Comparison of ENCODE assay signal across 24 cellular contexts in genomic region chr13:111448504-111448903, GRCh38.
DNase-seq lines count a peak whose midpoint lies in the region; ATAC-seq and TF ChIP-seq lines count a peak whose summit lies in the region.
"Had no signal": no experiment of that assay in that cellular context is flagged by ENCODE, and none has a peak within 500 bp of the region (broad histone marks: within the 10 kb centered on the region; RNA-seq: fewer than 3 reads in every experiment).

No MANE protein-coding gene starts in this region.

- intact Hi-C loops in IMR-90 (cut with micrococcal nuclease): no loop called here
- intact Hi-C loops in activated CD4-positive, alpha-beta memory T cell treated with anti-CD3 and anti-CD28 coated beads for 36 hours (cut with micrococcal nuclease): no loop called here

- H2BK120ac ChIP-seq in IMR-90 (ENCODE audit: low read depth, low read length): no peak overlapping the region
- no peak overlapping the region for H2BK120ac ChIP-seq in neuronal stem cell (ENCODE audit: low read depth, low read length)

- POLR2A ChIA-PET in HEK293 (lab: Yijun Ruan, JAX) (no interaction called here), IMR-90 (lab: Charles Lee; ENCODE audit: unreplicated experiment) (no interaction called here)
- POLR2A ChIA-PET in activated CD4-positive, alpha-beta memory T cell treated with anti-CD3 and anti-CD28 coated beads for 36 hours (lab: Charles Lee): no interaction called here

- in situ Hi-C loops in IMR-90 (cut with MboI; ENCODE audit: low sequenced_read_pairs): no loop called here

- no peak overlapping the region for H2AK5ac ChIP-seq in IMR-90 (ENCODE audit: low read depth, low read length)
- H2AK5ac ChIP-seq in neuronal stem cell (ENCODE audit: low read depth, low read length): peak overlapping the region; percentile 37

- H3K27me3 ChIP-seq in IMR-90 (ENCODE audit: control insufficient read depth, insufficient read depth, low read length): no peaks in the 10 kb centered on the region
- H3K27me3 ChIP-seq in neuronal stem cell (ENCODE audit: control insufficient read depth in 3 of 3, insufficient read depth in 3 of 3, low read depth in 1 of 3, low read length in 3 of 3): peaks cover 0 to 9% (median 0%) of the 10 kb centered on the region in 3 experiments
- H3K27me3 ChIP-seq in tibial nerve: no peaks in the 10 kb centered on the region
- H3K27me3 ChIP-seq: BLaER1 had no signal

- H2BK15ac ChIP-seq in IMR-90 (ENCODE audit: low read depth, low read length): no peak overlapping the region
- H2BK15ac ChIP-seq in neuronal stem cell (ENCODE audit: low read length): no peak overlapping the region

- no peak overlapping the region for H2BK5ac ChIP-seq in IMR-90 (ENCODE audit: low read depth, low read length, poor library complexity, severe bottlenecking)
- no peak overlapping the region for H2BK5ac ChIP-seq in neuronal stem cell (ENCODE audit: low read length)

- H3K14ac ChIP-seq in IMR-90 (replicated peaks; ENCODE audit: low read depth, low read length) (no peak overlapping the region), neuronal stem cell (ENCODE audit: low read length) (no peak overlapping the region)

- no peaks in the 10 kb centered on the region for H3K4me1 Mint-ChIP-seq in activated CD4-positive, alpha-beta memory T cell treated with anti-CD3 and anti-CD28 coated beads for 36 hours (ENCODE audit: low read depth)
- H3K4me1 Mint-ChIP-seq: CD14-positive monocyte; CD4-positive, alpha-beta memory T cell had no signal

- H4K20me1 ChIP-seq in IMR-90 (ENCODE audit: insufficient read depth, low read length): no peaks in the 10 kb centered on the region
- H4K20me1 ChIP-seq: BLaER1 had no signal

- no peak overlapping the region for H3K4me2 ChIP-seq in IMR-90 (ENCODE audit: low read depth, low read length)
- H3K4me2 ChIP-seq in neuronal stem cell (ENCODE audit: insufficient read depth, low read length, poor library complexity, severe bottlenecking): no peak overlapping the region
- H3K4me2 ChIP-seq: BLaER1 had no signal

- H3K36me3 Mint-ChIP-seq in activated CD4-positive, alpha-beta memory T cell treated with anti-CD3 and anti-CD28 coated beads for 36 hours: no peaks in the 10 kb centered on the region
- H3K36me3 Mint-ChIP-seq: CD14-positive monocyte; CD4-positive, CD25-positive, alpha-beta regulatory T cell; CD8-positive, alpha-beta memory T cell had no signal

- H2AFZ ChIP-seq in IMR-90 (replicated peaks; ENCODE audit: low read length, poor library complexity) (peak overlapping the region; percentile 37), neuronal stem cell (ENCODE audit: low read length) (no peak overlapping the region)

- no peak overlapping the region for H3K27ac ChIP-seq in HEK293 (ENCODE audit: extremely low read depth, low read depth, low read length)
- no peak overlapping the region for H3K27ac ChIP-seq in IMR-90 (ENCODE audit: insufficient read depth, low read length)
- H3K27ac ChIP-seq in neuronal stem cell (replicated peaks; ENCODE audit: low read length): no peak overlapping the region
- H3K27ac ChIP-seq in tibial nerve: peak overlapping the region in 3 of 4 donors; percentile 28 to 88 (median 83)
- H3K27ac ChIP-seq: BLaER1 had no signal

- H3K27me3 Mint-ChIP-seq in activated CD4-positive, alpha-beta memory T cell treated with anti-CD3 and anti-CD28 coated beads for 36 hours: peaks cover 19% of the 10 kb centered on the region

- TF ChIP-seq POLR2A in IMR-90 (IDR thresholded peaks at IDR 0.05; ENCODE audit: low read depth, low read length) (no peak), tibial nerve (IDR thresholded peaks at IDR 0.05) (no peak)

- no peak overlapping the region for H3K4me3 Mint-ChIP-seq in activated CD4-positive, alpha-beta memory T cell treated with anti-CD3 and anti-CD28 coated beads for 36 hours
- H3K4me3 Mint-ChIP-seq: CD14-positive monocyte; CD4-positive, alpha-beta memory T cell; CD4-positive, CD25-positive, alpha-beta regulatory T cell; CD8-positive, alpha-beta memory T cell had no signal

- no peaks in the 10 kb centered on the region for H3K9me3 ChIP-seq in HEK293 (ENCODE audit: control insufficient read depth, insufficient read depth, low read depth, low read length)
- peaks cover 6% of the 10 kb centered on the region for H3K9me3 ChIP-seq in IMR-90 (ENCODE audit: control insufficient read depth, insufficient read depth, low read length)
- peaks cover 0 to 2% of the 10 kb centered on the region in 2 donors for H3K9me3 ChIP-seq in neuronal stem cell (replicated peaks in 1 of 2; ENCODE audit: control insufficient read depth in 2 of 2, insufficient read depth in 1 of 2, low read depth in 1 of 2, low read length in 2 of 2)
- peaks cover 0 to 13% (median 3%) of the 10 kb centered on the region in 4 donors for H3K9me3 ChIP-seq in tibial nerve
- H3K9me3 ChIP-seq: BE2C had no signal

- no peak for ATAC-seq in IMR-90 (ENCODE audit: low read depth)
- no peak for ATAC-seq in left lobe of liver
- ATAC-seq: GM12878 had no signal

- no peak overlapping the region for H4K91ac ChIP-seq in IMR-90 (ENCODE audit: insufficient read depth, low read depth, low read length)
- no peak overlapping the region for H4K91ac ChIP-seq in neuronal stem cell (ENCODE audit: low read depth, low read length, poor library complexity)

- H3K18ac ChIP-seq in IMR-90 (ENCODE audit: low read depth, low read length) (no peak overlapping the region), neuronal stem cell (ENCODE audit: low read length) (no peak overlapping the region)

- H2BK12ac ChIP-seq in neuronal stem cell (ENCODE audit: low read length): no peak overlapping the region

- H2BK20ac ChIP-seq in IMR-90 (ENCODE audit: low read depth, low read length): no peak overlapping the region

- no peak overlapping the region for H3K4ac ChIP-seq in IMR-90 (ENCODE audit: low read depth, low read length)
- H3K4ac ChIP-seq in neuronal stem cell (ENCODE audit: low read length): no peak overlapping the region

- H3K4me1 ChIP-seq in HEK293 (ENCODE audit: control insufficient read depth, insufficient read depth, low read length): no peaks in the 10 kb centered on the region
- H3K4me1 ChIP-seq in IMR-90 (ENCODE audit: control insufficient read depth, insufficient read depth, low read length): no peaks in the 10 kb centered on the region
- H3K4me1 ChIP-seq in neuronal stem cell (ENCODE audit: control insufficient read depth in 2 of 2, insufficient read depth in 1 of 2, low read depth in 1 of 2, low read length in 2 of 2): peaks cover 3 to 4% of the 10 kb centered on the region in 2 donors
- H3K4me1 ChIP-seq in tibial nerve: peaks cover 0 to 24% (median 0%) of the 10 kb centered on the region in 4 donors
- H3K4me1 ChIP-seq: BE2C, BLaER1 had no signal

- DNase-seq in IMR-90: no peak
- no peak for DNase-seq in neuronal stem cell (ENCODE audit: low spot score)
- DNase-seq in tibial nerve (ENCODE audit: low spot score in 2 of 2): no peak
- DNase-seq in activated CD4-positive, alpha-beta memory T cell treated with anti-CD3 and anti-CD28 coated beads for 36 hours: no peak
- no peak for DNase-seq in left lobe of liver (ENCODE audit: low spot score)
- no peak for DNase-seq in globus pallidus (ENCODE audit: low spot score)
- DNase-seq: 8988T; ACHN; BE2C; CD4-positive, alpha-beta memory T cell; CD4-positive, CD25-positive, alpha-beta regulatory T cell; CD8-positive, alpha-beta memory T cell; COR-L47; DMS 273 treated with DMSO at 0.1 percent for 48 hours; DMS153; DMS53; DMS79; DND-41; EL; GDM1 had no signal

- dilution Hi-C loops in IMR-90 (cut with HindIII; ENCODE audit: low sequenced_read_pairs, unreplicated experiment): no loop called here

- peak overlapping the region; percentile 22 for H2AK9ac ChIP-seq in IMR-90 (replicated peaks; ENCODE audit: low read depth, low read length, poor library complexity)

- no peak overlapping the region for H3K27ac Mint-ChIP-seq in activated CD4-positive, alpha-beta memory T cell treated with anti-CD3 and anti-CD28 coated beads for 36 hours
- H3K27ac Mint-ChIP-seq: CD14-positive monocyte; CD4-positive, alpha-beta memory T cell; CD4-positive, CD25-positive, alpha-beta regulatory T cell; CD8-positive, alpha-beta memory T cell had no signal

- H3K56ac ChIP-seq in IMR-90 (ENCODE audit: extremely low read depth, insufficient read depth, low read length): no peak overlapping the region

- no peak overlapping the region for H4K5ac ChIP-seq in IMR-90 (ENCODE audit: low read depth, low read length)

- H3K79me1 ChIP-seq in IMR-90 (ENCODE audit: low read depth in 1 of 2, low read length in 2 of 2): no peaks in the 10 kb centered on the region
- H3K79me1 ChIP-seq in neuronal stem cell (ENCODE audit: low read depth, low read length): no peaks in the 10 kb centered on the region

- TF ChIP-seq EP300 in tibial nerve (IDR thresholded peaks at IDR 0.05): no peak

- CTCF ChIA-PET in HEK293 (lab: Yijun Ruan, JAX): no interaction called here
- CTCF ChIA-PET in IMR-90 (lab: Yijun Ruan, JAX): no interaction called here
- CTCF ChIA-PET in activated CD4-positive, alpha-beta memory T cell treated with anti-CD3 and anti-CD28 coated beads for 36 hours (lab: Charles Lee): no interaction called here

- no peak for TF ChIP-seq RAD21 in IMR-90 (IDR thresholded peaks at IDR 0.05; ENCODE audit: low read length)

- H3K9ac ChIP-seq in IMR-90 (ENCODE audit: low read depth, low read length) (no peak overlapping the region), neuronal stem cell (ENCODE audit: low read depth, low read length, poor library complexity) (no peak overlapping the region)
- H3K9ac ChIP-seq: BLaER1 had no signal

- no CpG with 5 or more reads among the region's 7 CpGs for WGBS in IMR-90 (ENCODE audit: extremely low coverage in 2 of 2, insufficient read length in 1 of 2), 2 experiments
- WGBS in neuronal stem cell (ENCODE audit: extremely low coverage in 2 of 2, insufficient read length in 2 of 2, insufficient replicate concordance in 1 of 2), 2 donors: no CpG with 5 or more reads among the region's 7 CpGs
- 69 to 73% methylated on average over 7 of the region's 7 CpGs for WGBS in tibial nerve, 2 donors

- H3K23ac ChIP-seq in IMR-90 (ENCODE audit: low read depth, low read length) (no peak overlapping the region), neuronal stem cell (ENCODE audit: low read depth, low read length, poor library complexity) (no peak overlapping the region)

- H4K8ac ChIP-seq in IMR-90 (ENCODE audit: low read depth in 2 of 2, low read length in 2 of 2): no peak overlapping the region
- H4K8ac ChIP-seq in neuronal stem cell (ENCODE audit: low read depth, low read length): no peak overlapping the region

- H3K9me3 Mint-ChIP-seq in activated CD4-positive, alpha-beta memory T cell treated with anti-CD3 and anti-CD28 coated beads for 36 hours: peaks cover 16% of the 10 kb centered on the region

- no peak for TF ChIP-seq CTCF in HEK293 (tag by site-specific recombination; IDR thresholded peaks at IDR 0.05)
- TF ChIP-seq CTCF in IMR-90 (conservative IDR thresholded peaks at IDR 0.05; ENCODE audit: low read depth, low read length): no peak
- no peak for TF ChIP-seq CTCF in tibial nerve (IDR thresholded peaks at IDR 0.05)

- H3K9me1 ChIP-seq in IMR-90 (ENCODE audit: insufficient read depth, low read length): no peaks in the 10 kb centered on the region

- H3K36me3 ChIP-seq in HEK293 (ENCODE audit: control insufficient read depth in 2 of 2, insufficient read depth in 1 of 2, low read length in 2 of 2): no peaks in the 10 kb centered on the region
- no peaks in the 10 kb centered on the region for H3K36me3 ChIP-seq in IMR-90 (ENCODE audit: control insufficient read depth, insufficient read depth, low read length)
- no peaks in the 10 kb centered on the region for H3K36me3 ChIP-seq in neuronal stem cell (replicated peaks in 1 of 2; ENCODE audit: control insufficient read depth in 2 of 2, insufficient read depth in 2 of 2, low read length in 2 of 2)
- no peaks in the 10 kb centered on the region for H3K36me3 ChIP-seq in tibial nerve
- H3K36me3 ChIP-seq: BE2C, BLaER1 had no signal

- H3K4me3 ChIP-seq in HEK293 (ENCODE audit: low read depth, low read length) (no peak overlapping the region), IMR-90 (ENCODE audit: insufficient read depth, low read depth, low read length) (no peak overlapping the region), neuronal stem cell (ENCODE audit: low read length in 2 of 2) (no peak overlapping the region), tibial nerve (no peak overlapping the region)
- H3K4me3 ChIP-seq: BLaER1, GM12878 had no signal

- no TSS peak for BruUV-seq in IMR-90 (replicated peaks; lab: Mats Ljungman, UMichigan)

Comparison
In these comparisons a context has a peak if more than half of its experiments do, and no peak if none do; other contexts are left out.
1. H3K27ac ChIP-seq: peak in tibial nerve (3 of 4); none in HEK293 (single experiment), IMR-90 (single experiment) and neuronal stem cell (single experiment).